ENCODE assay signal across 31 cellular contexts in the genomic region with DNA sequence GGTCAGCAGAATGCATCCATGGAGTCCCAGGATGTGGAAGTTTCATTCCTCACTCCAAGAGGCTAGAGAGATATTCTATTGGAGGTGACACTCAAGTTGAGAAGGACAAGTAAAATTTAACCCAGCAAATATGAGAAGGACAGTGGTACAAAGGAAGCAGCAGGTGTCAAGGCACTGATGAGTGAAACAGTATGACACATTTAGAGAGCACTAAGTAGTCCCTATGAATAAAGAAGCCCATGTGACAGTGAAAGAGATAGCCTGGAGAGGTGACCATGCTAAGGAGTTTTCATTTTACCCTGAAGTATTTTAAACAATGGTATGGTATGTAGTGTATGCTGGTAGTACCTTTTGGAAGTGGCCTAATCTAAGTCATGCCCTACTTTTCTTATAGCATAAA. TPM values are rescaled to one million over a fixed set of nuclear protein-coding genes. Genes with fewer than 3 reads are reported as not detected.
"Had no signal": no experiment of that assay in that cellular context is flagged by ENCODE, and none has a peak within 500 bp of the region (broad histone marks: within the 10 kb centered on the region; RNA-seq: fewer than 3 reads in every experiment).

No MANE protein-coding gene starts in this region.

- H3K9me3 Mint-ChIP-seq: mesothelial cell of epicardium; naive B cell; natural killer cell; nephron progenitor cell; neural progenitor cell; stimulated activated memory B cell treated with anti-CD40 and anti-IgM and Interleukin-4, amounts not matched to agents 10 μg/mL and 1 μg/mL and 100 μg/mL, for 72 hours; stimulated activated naive CD8-positive, alpha-beta T cell treated with anti-CD3 and anti-CD28 coated beads, Interleukin-15, amount 100 ng/mL, for 72 hours had no signal

- H3K4me3 ChIP-seq: left ventricle myocardium inferior, lung, neural progenitor cell, ovary, right atrium auricular region, right lobe of liver, smooth muscle cell, thyroid gland, transverse colon, upper lobe of left lung, vagina had no signal

- H3K27ac Mint-ChIP-seq: mesothelial cell of epicardium; naive B cell; natural killer cell; nephron progenitor cell; neural progenitor cell; progenitor cell of endocrine pancreas; stimulated activated memory B cell treated with anti-CD40 and anti-IgM and Interleukin-4, amounts not matched to agents 10 μg/mL and 1 μg/mL and 100 μg/mL, for 72 hours; stimulated activated naive CD8-positive, alpha-beta T cell treated with anti-CD3 and anti-CD28 coated beads, Interleukin-15, amount 100 ng/mL, for 72 hours had no signal

- H3K27me3 Mint-ChIP-seq: stimulated activated memory B cell treated with anti-CD40 and anti-IgM and Interleukin-4, amounts not matched to agents 10 μg/mL and 1 μg/mL and 100 μg/mL, for 72 hours; stimulated activated naive CD8-positive, alpha-beta T cell treated with anti-CD3 and anti-CD28 coated beads, Interleukin-15, amount 100 ng/mL, for 72 hours had no signal

- H3K36me3 ChIP-seq: left ventricle myocardium inferior, neural progenitor cell, ovary, right atrium auricular region, right lobe of liver, thyroid gland, transverse colon, upper lobe of left lung, vagina had no signal

- H2AFZ ChIP-seq: neural progenitor cell had no signal

- H3K9me3 ChIP-seq: left ventricle myocardium inferior, neutrophil, ovary, right atrium auricular region, right lobe of liver, thyroid gland, transverse colon, upper lobe of left lung, vagina had no signal

- H3K27ac ChIP-seq: left ventricle myocardium inferior, neural progenitor cell, neutrophil, ovary, right atrium auricular region, right lobe of liver, thyroid gland, transverse colon, upper lobe of left lung, vagina had no signal

- H3K36me3 Mint-ChIP-seq: mesothelial cell of epicardium; naive B cell; natural killer cell; neural progenitor cell; stimulated activated memory B cell treated with anti-CD40 and anti-IgM and Interleukin-4, amounts not matched to agents 10 μg/mL and 1 μg/mL and 100 μg/mL, for 72 hours had no signal

- H3K27me3 ChIP-seq: neural progenitor cell, neutrophil, ovary, right atrium auricular region, thyroid gland, transverse colon, upper lobe of left lung, vagina had no signal

- H3K4me1 ChIP-seq: left ventricle myocardium inferior, right atrium auricular region, right lobe of liver, thyroid gland, transverse colon, upper lobe of left lung, vagina had no signal

- H3K4me3 Mint-ChIP-seq: mesothelial cell of epicardium; naive B cell; natural killer cell; nephron progenitor cell; neural progenitor cell; stimulated activated memory B cell treated with anti-CD40 and anti-IgM and Interleukin-4, amounts not matched to agents 10 μg/mL and 1 μg/mL and 100 μg/mL, for 72 hours; stimulated activated naive CD8-positive, alpha-beta T cell treated with anti-CD3 and anti-CD28 coated beads, Interleukin-15, amount 100 ng/mL, for 72 hours had no signal

- H3K4me2 ChIP-seq: neural progenitor cell, smooth muscle cell had no signal

- H3K4me1 Mint-ChIP-seq: mesothelial cell of epicardium; naive B cell; natural killer cell; nephron progenitor cell; stimulated activated memory B cell treated with anti-CD40 and anti-IgM and Interleukin-4, amounts not matched to agents 10 μg/mL and 1 μg/mL and 100 μg/mL, for 72 hours; stimulated activated naive CD8-positive, alpha-beta T cell treated with anti-CD3 and anti-CD28 coated beads, Interleukin-15, amount 100 ng/mL, for 72 hours had no signal

- ATAC-seq: natural killer cell; right lobe of liver; stimulated activated memory B cell treated with anti-CD40 and anti-IgM and Interleukin-4, amounts not matched to agents 10 μg/mL and 1 μg/mL and 100 μg/mL, for 72 hours; stimulated activated naive CD8-positive, alpha-beta T cell treated with anti-CD3 and anti-CD28 coated beads, Interleukin-15, amount 100 ng/mL, for 72 hours had no signal

- DNase-seq: hippocampal formation; islet precursor cell; left ventricle myocardium inferior; mesendoderm; naive B cell; natural killer cell; nephron progenitor cell; occipital lobe; ovary; right lobe of liver; stimulated activated CD4-positive, alpha-beta T cell treated with anti-CD3 and anti-CD28 coated beads, Interleukin-1b, Interleukin-23, amount 100 ng/mL, for 48 hours; stimulated activated CD4-positive, alpha-beta T cell treated with anti-CD3 and anti-CD28 coated beads, Interleukin-2, amount 100 ng/mL, for 48 hours; stimulated activated CD4-positive, alpha-beta T cell treated with anti-CD3 and anti-CD28 coated beads, Interleukin-4, amount 100 ng/mL, for 4 hours; stimulated activated CD8-positive, alpha-beta memory T cell treated with anti-CD3 and anti-CD28 coated beads, Interleukin-4, amount 100 ng/mL, for 48 hours; stimulated activated naive CD4-positive, alpha-beta T cell treated with Interleukin-2 at 50 U/mL for 16 hours; stimulated activated naive CD8-positive, alpha-beta T cell treated with anti-CD3 and anti-CD28 coated beads, Interleukin-15, amount 100 ng/mL, for 72 hours; substantia nigra; thyroid gland; transverse colon; upper lobe of left lung had no signal

- H3K9ac ChIP-seq: neural progenitor cell had no signal

RNA-seq across cellular contexts. Expression of gene BMX, which starts 9.2 kb away (rescaled TPM):
- total RNA-seq: kidney epithelial cell, mesothelial cell of epicardium, progenitor cell of endocrine pancreas, smooth muscle cell had no signal
- polyA plus RNA-seq: smooth muscle cell had no signal

RNA-seq across cellular contexts. Expression of gene PIR, which starts 16.7 kb away (rescaled TPM):
- total RNA-seq: mononuclear cell had no signal
